10 cellular contexts compared by ENCODE assay signal in the genomic region with DNA sequence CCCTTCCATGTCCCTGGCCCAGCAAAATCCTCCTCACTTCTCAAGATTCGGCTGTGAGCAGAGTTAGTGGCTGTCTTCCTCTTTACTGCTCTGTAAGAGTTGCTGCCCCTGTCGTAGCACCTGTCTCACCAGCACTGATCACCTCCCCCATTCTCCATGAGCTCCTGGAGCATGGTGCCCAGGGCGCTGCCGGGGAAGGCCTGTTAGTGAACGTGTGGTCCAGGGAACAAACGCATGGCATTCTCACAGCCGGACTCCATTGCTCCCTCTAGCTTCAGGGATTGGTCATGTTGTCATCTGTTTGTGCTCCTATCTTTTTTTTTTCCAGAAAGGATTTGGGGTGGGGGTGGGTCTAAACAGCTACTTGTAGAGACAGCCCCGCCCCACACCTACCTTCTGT.
DNase-seq lines count a peak whose midpoint lies in the region; ATAC-seq and TF ChIP-seq lines count a peak whose summit lies in the region.
"Had no signal": no experiment of that assay in that cellular context is flagged by ENCODE, and none has a peak within 500 bp of the region (broad histone marks: within the 10 kb centered on the region; RNA-seq: fewer than 3 reads in every experiment).

No MANE protein-coding gene starts in this region.

- no peak overlapping the region for H3K4me3 ChIP-seq in AG09309 (ENCODE audit: control insufficient read depth, low read depth, low read length)

- ATAC-seq in GM18498 (IDR thresholded peaks at IDR 0.05; ENCODE audit: unreplicated experiment) (no peak), HG03025 (IDR thresholded peaks at IDR 0.05; ENCODE audit: low FRiP score, unreplicated experiment) (no peak)
- ATAC-seq: activated naive CD8-positive, alpha-beta T cell treated with anti-CD3 and anti-CD28 coated beads, Interleukin-2, amount 50 U/mL, for 24 hours had no signal

- DNase-seq in AG09309 (ENCODE audit: low read depth) = no peak
- peak; percentile 76 for DNase-seq in HT-29 (ENCODE audit: low spot score)
- DNase-seq in amniotic epithelial cell (ENCODE audit: low read depth) = peak; percentile 36
- peak; percentile 83 for DNase-seq in islet precursor cell
- no peak for DNase-seq in SKM-1 (lab: John Stamatoyannopoulos, UW; ENCODE audit: unreplicated experiment)
- no peak for DNase-seq in stimulated activated CD4-positive, alpha-beta T cell treated with anti-CD3 and anti-CD28 coated beads, Interleukin-4, amount 100 ng/mL, for 4 hours
- DNase-seq: activated naive CD8-positive, alpha-beta T cell treated with anti-CD3 and anti-CD28 coated beads, Interleukin-2, amount 50 U/mL, for 24 hours; NCI-H446 had no signal

- peak; percentile 29 for TF ChIP-seq CTCF in AG09309 (IDR thresholded peaks at IDR 0.05; ENCODE audit: control insufficient read depth, insufficient read depth, low read depth, low read length, missing control alignments)

Comparison
In these comparisons a context has a peak if more than half of its experiments do, and no peak if none do; other contexts are left out.
1. DNase-seq: peak in HT-29 (single experiment), amniotic epithelial cell (single experiment) and islet precursor cell (single experiment); none in AG09309 (single experiment), SKM-1 (single experiment) and stimulated activated CD4-positive, alpha-beta T cell treated with anti-CD3 and anti-CD28 coated beads, Interleukin-4, amount 100 ng/mL, for 4 hours (0 of 2).